In genomic region chr1:13996334-13996733, GRCh38 we compare ENCODE assay signal across 24 cellular contexts.
A peak's percentile ranks its signal among the peaks of the same experiment; 100 is the strongest.
DNase-seq lines count a peak whose midpoint lies in the region; ATAC-seq, FAIRE-seq and TF ChIP-seq lines count a peak whose summit lies in the region.
"Had no signal": no experiment of that assay in that cellular context is flagged by ENCODE, and none has a peak within 500 bp of the region (broad histone marks: within the 10 kb centered on the region; RNA-seq: fewer than 3 reads in every experiment).

No MANE protein-coding gene starts in this region.

- dilution Hi-C loops in keratinocyte (cut with MboI; ENCODE audit: extremely low pct_ligation_motif_present, low sequenced_read_pairs) = no loop called here

- no TSS peak for BruUV-seq in A673 (replicated peaks; lab: Mats Ljungman, UMichigan)

- FAIRE-seq in keratinocyte (lab: Jason Lieb, UNC) = peak; percentile 34
- FAIRE-seq: GM12878, H1, HTR-8/SVneo had no signal

- no peaks in the 10 kb centered on the region for H3K9me1 ChIP-seq in keratinocyte (ENCODE audit: control insufficient read depth, extremely low read depth, insufficient read depth, low read length)

- no peak overlapping the region for H2AFZ ChIP-seq in keratinocyte (ENCODE audit: control insufficient read depth, low read length)

- H3K36me3 ChIP-seq in A673 (ENCODE audit: insufficient read depth, low read length, poor library complexity, severe bottlenecking) (no peaks in the 10 kb centered on the region), endodermal cell (ENCODE audit: control insufficient read depth, insufficient read depth, low read length) (no peaks in the 10 kb centered on the region), keratinocyte (ENCODE audit: control insufficient read depth in 2 of 2, extremely low read depth in 1 of 2, insufficient read depth in 2 of 2, low read length in 2 of 2) (no peaks in the 10 kb centered on the region)
- H3K36me3 ChIP-seq: BE2C had no signal

- peaks cover 15% of the 10 kb centered on the region for H3K27me3 Mint-ChIP-seq in endodermal cell (ENCODE audit: insufficient read depth)
- peaks cover 31% of the 10 kb centered on the region for H3K27me3 Mint-ChIP-seq in activated T-helper 17 cell treated with anti-CD3 and anti-CD28 coated beads, Interleukin-2, amount 50 U/mL, for 72 hours

- no peaks in the 10 kb centered on the region for H4K20me1 ChIP-seq in keratinocyte (ENCODE audit: control insufficient read depth, extremely low read depth, insufficient read depth, low read length)

- H3K4me1 ChIP-seq in A673 (ENCODE audit: insufficient read depth, low read length, poor library complexity, severe bottlenecking) = no peaks in the 10 kb centered on the region
- H3K4me1 ChIP-seq in endodermal cell (ENCODE audit: control insufficient read depth, insufficient read depth, low read length) = no peaks in the 10 kb centered on the region
- no peaks in the 10 kb centered on the region for H3K4me1 ChIP-seq in keratinocyte (ENCODE audit: control insufficient read depth, extremely low read depth, insufficient read depth, low read length)
- H3K4me1 ChIP-seq: BE2C had no signal

- no peaks in the 10 kb centered on the region for H3K4me1 Mint-ChIP-seq in endodermal cell
- no peaks in the 10 kb centered on the region for H3K4me1 Mint-ChIP-seq in activated T-helper 17 cell treated with anti-CD3 and anti-CD28 coated beads, Interleukin-2, amount 50 U/mL, for 72 hours

- TF ChIP-seq CTCF in A673 (conservative IDR thresholded peaks at IDR 0.05; ENCODE audit: low read depth, low read length) (no peak), endodermal cell (conservative IDR thresholded peaks at IDR 0.05) (no peak), keratinocyte (optimal IDR thresholded peaks at IDR 0.05 in 1 of 3, IDR thresholded peaks at IDR 0.05 in 1 of 3, conservative IDR thresholded peaks at IDR 0.05 in 1 of 3; ENCODE audit: extremely low read depth in 1 of 3, insufficient read depth in 2 of 3, low read length in 3 of 3) (no peak)

- ATAC-seq in activated T-helper 17 cell treated with anti-CD3 and anti-CD28 coated beads, Interleukin-2, amount 50 U/mL, for 72 hours (replicated peaks) = no peak
- ATAC-seq in HG02870 (IDR thresholded peaks at IDR 0.05; ENCODE audit: unreplicated experiment) = no peak
- ATAC-seq: GM12878 had no signal

- H3K9me3 ChIP-seq in A673 (ENCODE audit: low read depth, low read length, poor library complexity, severe bottlenecking) (peaks cover 7% of the 10 kb centered on the region), endodermal cell (ENCODE audit: control insufficient read depth, low read length) (no peaks in the 10 kb centered on the region), keratinocyte (ENCODE audit: control insufficient read depth, low read depth, low read length) (no peaks in the 10 kb centered on the region)
- H3K9me3 ChIP-seq: BE2C had no signal

- H3K9ac ChIP-seq in endodermal cell (ENCODE audit: extremely low read depth, low read length, poor library complexity, severe bottlenecking) (no peak overlapping the region), keratinocyte (ENCODE audit: control insufficient read depth, extremely low read depth, insufficient read depth, low read length) (no peak overlapping the region)

- intact Hi-C loops in A673 (cut with micrococcal nuclease; ENCODE audit: unreplicated experiment) = no loop called here

- no peak overlapping the region for H3K4me3 Mint-ChIP-seq in endodermal cell
- no peak overlapping the region for H3K4me3 Mint-ChIP-seq in activated T-helper 17 cell treated with anti-CD3 and anti-CD28 coated beads, Interleukin-2, amount 50 U/mL, for 72 hours
- H3K4me3 Mint-ChIP-seq: CD4-positive, alpha-beta T cell; HFFc6 had no signal

- POLR2A ChIA-PET in A673 (lab: Charles Lee; ENCODE audit: low non-redundant PET) = no interaction called here

- H3K27me3 ChIP-seq in A673 (replicated peaks; ENCODE audit: insufficient read depth, low read depth, low read length, poor library complexity) = no peaks in the 10 kb centered on the region
- no peaks in the 10 kb centered on the region for H3K27me3 ChIP-seq in endodermal cell (ENCODE audit: control insufficient read depth, insufficient read depth, low read length, poor library complexity, severe bottlenecking)
- no peaks in the 10 kb centered on the region for H3K27me3 ChIP-seq in keratinocyte (ENCODE audit: control insufficient read depth, extremely low read depth, insufficient read depth, low read length)
- H3K27me3 ChIP-seq: BE2C had no signal

- no peaks in the 10 kb centered on the region for H3K36me3 Mint-ChIP-seq in endodermal cell (ENCODE audit: low read depth)
- no peaks in the 10 kb centered on the region for H3K36me3 Mint-ChIP-seq in activated T-helper 17 cell treated with anti-CD3 and anti-CD28 coated beads, Interleukin-2, amount 50 U/mL, for 72 hours (ENCODE audit: low read depth)

- CTCF ChIA-PET in A673 (lab: Charles Lee) = no interaction called here

- no peak overlapping the region for H3K27ac Mint-ChIP-seq in endodermal cell
- no peak overlapping the region for H3K27ac Mint-ChIP-seq in activated T-helper 17 cell treated with anti-CD3 and anti-CD28 coated beads, Interleukin-2, amount 50 U/mL, for 72 hours
- H3K27ac Mint-ChIP-seq: CD4-positive, alpha-beta T cell; HFFc6 had no signal

- no peak overlapping the region for H3K4me2 ChIP-seq in keratinocyte (ENCODE audit: control insufficient read depth, extremely low read depth, insufficient read depth, low read depth, low read length)

- H3K27ac ChIP-seq in A673 (ENCODE audit: low read depth, low read length, poor library complexity, severe bottlenecking) (no peak overlapping the region), endodermal cell (ENCODE audit: low read depth, low read length) (no peak overlapping the region), keratinocyte (ENCODE audit: control insufficient read depth, insufficient read depth, low read length) (no peak overlapping the region)
- H3K27ac ChIP-seq: HL-60, SK-N-MC had no signal

- WGBS in endodermal cell (ENCODE audit: insufficient coverage in 1 of 2, insufficient read length in 1 of 2), 2 experiments = 50 to 97% methylated on average over 1 to 2 of the region's 2 CpGs

- peak; percentile 49 for DNase-seq in A673 (ENCODE audit: low spot score)
- peak; percentile 31 for DNase-seq in M059J (ENCODE audit: low read depth)
- peak; percentile 52 for DNase-seq in endodermal cell
- no peak for DNase-seq in keratinocyte (ENCODE audit: low read depth, low spot score)
- no peak for DNase-seq in activated CD4-positive, alpha-beta T cell treated with anti-CD3 and anti-CD28 coated beads for 48 hours
- DNase-seq: BE2C; CD4-positive, alpha-beta T cell; DMS153; HFFc6; IMR-90; Karpas-422; NCI-H1092 treated with DMSO at 0.1 percent for 48 hours; NCI-H146; NCI-H2029 treated with DMSO at 0.1 percent for 48 hours; NCI-H2171; NCI-H526 treated with DMSO at 0.1 percent for 48 hours; Right ventricle myocardium superior had no signal

- H3K9me3 Mint-ChIP-seq in endodermal cell = peaks cover 44% of the 10 kb centered on the region
- H3K9me3 Mint-ChIP-seq in activated T-helper 17 cell treated with anti-CD3 and anti-CD28 coated beads, Interleukin-2, amount 50 U/mL, for 72 hours = peaks cover 23% of the 10 kb centered on the region

- H3K79me2 ChIP-seq in keratinocyte (ENCODE audit: control insufficient read depth, insufficient read depth, low read length) = no peaks in the 10 kb centered on the region

- H3K4me3 ChIP-seq in A673 (ENCODE audit: low read depth, low read length, poor library complexity, severe bottlenecking) (no peak overlapping the region), endodermal cell (ENCODE audit: low read length) (no peak overlapping the region), keratinocyte (ENCODE audit: control insufficient read depth in 2 of 3, extremely low read depth in 1 of 3, insufficient read depth in 2 of 3, low read depth in 1 of 3, low read length in 3 of 3) (no peak overlapping the region)
- H3K4me3 ChIP-seq: GM12878, SK-N-MC had no signal

Comparison
In these comparisons a context has a peak if more than half of its experiments do, and no peak if none do; other contexts are left out.
1. DNase-seq: peak in A673 (single experiment), M059J (single experiment) and endodermal cell (single experiment); none in keratinocyte (single experiment) and activated CD4-positive, alpha-beta T cell treated with anti-CD3 and anti-CD28 coated beads for 48 hours (single experiment).